In genomic region chr5:138843789-138844461, GRCh38 we compare ENCODE assay signal across 1 cellular context.
TF ChIP-seq lines count a peak whose summit lies in the region.

No MANE protein-coding gene starts in this region.

TF ChIP-seq in IMR-90, 13 proteins besides CTCF, POLR2A, EP300 and RAD21 (continued from another document):
- no peak for TF ChIP-seq USF2 (IDR thresholded peaks at IDR 0.05; ENCODE audit: low read depth, low read length)
- TF ChIP-seq NFE2L2 (IDR thresholded peaks at IDR 0.05; ENCODE audit: low read depth, low read length) = no peak
